28 cellular contexts compared by ENCODE assay signal in genomic region chr7:114341648-114342047, GRCh38.
"Had no signal": no experiment of that assay in that cellular context is flagged by ENCODE, and none has a peak within 500 bp of the region (broad histone marks: within the 10 kb centered on the region; RNA-seq: fewer than 3 reads in every experiment).

No MANE protein-coding gene starts in this region.

- H3K4me3 ChIP-seq: coronary artery, dorsolateral prefrontal cortex had no signal

- H3K27ac ChIP-seq: brain microvascular endothelial cell, coronary artery, dorsolateral prefrontal cortex, WERI-Rb-1 had no signal

- H3K27me3 ChIP-seq: brain microvascular endothelial cell, dorsolateral prefrontal cortex had no signal

- DNase-seq: activated B cell treated with CpG ODN at 0.5 μM for 24 hours; activated CD4-positive, alpha-beta T cell treated with anti-CD3 and anti-CD28 coated beads for 48 hours; activated CD4-positive, alpha-beta T cell treated with anti-CD3 and anti-CD28 coated beads, Interleukin-2, amount 50 U/mL, for 1 hour; activated CD4-positive, alpha-beta T cell treated with anti-CD3 and anti-CD28 coated beads, Interleukin-2, amount 50 U/mL, for 48 hours; activated CD8-positive, alpha-beta memory T cell treated with anti-CD3 and anti-CD28 coated beads for 24 hours; activated CD8-positive, alpha-beta T cell treated with anti-CD3 and anti-CD28 coated beads for 36 hours; activated effector memory CD4-positive, alpha-beta T cell treated with Interleukin-2 at 50 U/mL for 16 hours; activated gamma-delta T cell treated with Interleukin-2 at 50 U/mL for 16 hours; activated naive CD4-positive, alpha-beta T cell treated with anti-CD3 and anti-CD28 coated beads, Interleukin-2, amount 50 U/mL, for 16 hours; activated naive CD4-positive, alpha-beta T cell treated with Interleukin-2 at 50 U/mL for 16 hours; activated T-cell treated with anti-CD3 and anti-CD28 coated beads, Interleukin-2, amount 50 U/mL, for 4 hours; amniotic stem cell; anterior cingulate cortex; brain microvascular endothelial cell; dorsolateral prefrontal cortex; effector memory CD4-positive, alpha-beta T cell; endodermal cell; foreskin fibroblast; head of caudate nucleus; T-helper 17 cell; T1000; WERI-Rb-1 had no signal

- H3K36me3 ChIP-seq: brain microvascular endothelial cell, WERI-Rb-1 had no signal

- FAIRE-seq: astrocyte, bronchial epithelial cell had no signal

- ATAC-seq: activated CD4-positive, CD25-positive, alpha-beta regulatory T cell treated with anti-CD3 and anti-CD28 coated beads, Interleukin-2, amount 50 U/mL, for 24 hours; activated CD8-positive, alpha-beta T cell treated with anti-CD3 and anti-CD28 coated beads for 36 hours; activated T-cell treated with anti-CD3 and anti-CD28 coated beads, Interleukin-2, amount 50 U/mL, for 4 hours; activated T-helper 17 cell treated with anti-CD3 and anti-CD28 coated beads, Interleukin-2, amount 50 U/mL, for 72 hours; esophagus mucosa; T-helper 17 cell had no signal
